Comparison of ENCODE assay signal across 36 cellular contexts in the genomic region with DNA sequence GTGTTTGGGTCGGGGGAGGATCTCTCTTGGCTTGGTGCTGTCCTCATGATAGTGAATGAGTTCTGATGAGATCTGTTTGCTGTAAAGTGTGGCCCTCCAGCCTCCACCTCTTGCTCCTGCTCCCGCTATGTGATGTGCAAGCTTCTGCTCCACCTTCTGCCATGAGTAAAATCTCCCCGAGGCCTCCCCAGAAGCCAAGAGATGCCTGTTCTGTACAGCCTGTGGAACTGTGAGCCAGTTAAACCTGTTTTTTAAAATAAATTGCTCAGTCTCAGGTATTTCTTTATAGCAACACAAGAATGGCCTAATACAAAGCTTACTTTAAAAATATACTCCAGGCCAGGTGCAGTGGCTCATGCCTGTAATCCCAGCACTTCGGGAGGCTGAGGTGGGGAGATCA. TPM values are rescaled to one million over a fixed set of nuclear protein-coding genes. Genes with fewer than 3 reads are reported as not detected.
"Had no signal": no experiment of that assay in that cellular context is flagged by ENCODE, and none has a peak within 500 bp of the region (broad histone marks: within the 10 kb centered on the region; RNA-seq: fewer than 3 reads in every experiment).

No MANE protein-coding gene starts in this region.

- H3K36me3 ChIP-seq: MG63 had no signal

- H3K4me3 ChIP-seq: MG63 had no signal

- DNase-seq: Karpas-422, Kasumi-1, MG63, MM.1S, MV-4-11, NCI-H1048, NCI-H1092, NCI-H1092 treated with DMSO at 0.1 percent for 48 hours, NCI-H1105, NCI-H1105 treated with DMSO at 0.1 percent for 48 hours, NCI-H1417, NCI-H1417 treated with DMSO at 0.1 percent for 48 hours, NCI-H1436, NCI-H1436 treated with DMSO at 0.1 percent for 48 hours, NCI-H146, NCI-H1694, NCI-H1694 treated with DMSO at 0.1 percent for 48 hours, NCI-H187, NCI-H187 treated with DMSO at 0.1 percent for 48 hours, NCI-H1930, NCI-H2029, NCI-H2029 treated with DMSO at 0.1 percent for 48 hours, NCI-H2081, NCI-H2081 treated with DMSO at 0.1 percent for 48 hours, NCI-H2107, NCI-H2171, NCI-H2171 treated with DMSO at 0.1 percent for 48 hours, NCI-H2227 treated with DMSO at 0.1 percent for 48 hours, NCI-H226, NCI-H345, NCI-H446, NCI-H446 treated with DMSO at 0.1 percent for 48 hours, NCI-H510A had no signal

- H3K9ac ChIP-seq: KMS-11 had no signal

- H3K9me3 ChIP-seq: MG63 had no signal

- H3K4me2 ChIP-seq: KMS-11 had no signal

- H3K27ac ChIP-seq: KMS-11 had no signal

RNA-seq across cellular contexts. Expression of a gene that starts 26.9 kb away (rescaled TPM):
- total RNA-seq: M059J, MCF 10A had no signal
